ENCODE assay signal across 24 cellular contexts in genomic region chr7:9028012-9028411, GRCh38.
"Had no signal": no experiment of that assay in that cellular context is flagged by ENCODE, and none has a peak within 500 bp of the region (broad histone marks: within the 10 kb centered on the region; RNA-seq: fewer than 3 reads in every experiment).

No MANE protein-coding gene starts in this region.

- H2AFZ ChIP-seq: hepatocyte had no signal

- H3K4me3 ChIP-seq: dorsolateral prefrontal cortex, gastrocnemius medialis, heart left ventricle, hepatocyte, lung, pancreas, right atrium auricular region, smooth muscle cell, stomach, thyroid gland, vagina had no signal

- H3K27me3 ChIP-seq: dorsolateral prefrontal cortex, gastrocnemius medialis, heart left ventricle, hepatocyte, neutrophil, pancreas, right atrium auricular region, stomach, thyroid gland, vagina had no signal

- H3K27me3 Mint-ChIP-seq: memory B cell had no signal

- H3K9me3 ChIP-seq: gastrocnemius medialis, pancreas, right atrium auricular region, stomach, thyroid gland, vagina had no signal

- H3K4me1 Mint-ChIP-seq: memory B cell, natural killer cell had no signal

- H3K4me2 ChIP-seq: hepatocyte, smooth muscle cell had no signal

- H3K27ac Mint-ChIP-seq: memory B cell, natural killer cell had no signal

- ATAC-seq: gastrocnemius medialis, heart left ventricle, left lobe of liver, natural killer cell, pancreas, sciatic nerve had no signal

- H3K79me2 ChIP-seq: hepatocyte had no signal

- H3K4me1 ChIP-seq: gastrocnemius medialis, heart left ventricle, pancreas, right atrium auricular region, stomach, thyroid gland, vagina had no signal

- H3K36me3 ChIP-seq: gastrocnemius medialis, heart left ventricle, neutrophil, pancreas, right atrium auricular region, stomach, thyroid gland, vagina had no signal

- H3K4me3 Mint-ChIP-seq: memory B cell, natural killer cell had no signal

- H3K36me3 Mint-ChIP-seq: memory B cell, natural killer cell had no signal

- H3K27ac ChIP-seq: gastrocnemius medialis, heart left ventricle, hepatocyte, neutrophil, pancreas, right atrium auricular region, stomach, thyroid gland, vagina had no signal

- DNase-seq: dorsolateral prefrontal cortex; effector CD4-positive, alpha-beta T cell; gastrocnemius medialis; heart left ventricle; kidney; natural killer cell; pancreas; stimulated activated CD4-positive, alpha-beta T cell treated with anti-CD3 and anti-CD28 coated beads, Interleukin-12 subunit alpha, Interleukin-12 subunit beta, amount 100 ng/mL, for 4 hours; stimulated activated CD4-positive, alpha-beta T cell treated with anti-CD3 and anti-CD28 coated beads, Interleukin-1b, Interleukin-23, amount 100 ng/mL, for 48 hours; stimulated activated CD4-positive, alpha-beta T cell treated with anti-CD3 and anti-CD28 coated beads, Interleukin-4, amount 100 ng/mL, for 1 hour; stimulated activated CD8-positive, alpha-beta memory T cell treated with anti-CD3 and anti-CD28 coated beads, Interleukin-4, amount 100 ng/mL, for 48 hours; stimulated activated naive CD4-positive, alpha-beta T cell treated with Interleukin-2 at 50 U/mL for 16 hours; stomach; thyroid gland; trophoblast cell had no signal
